ENCODE assay signal across 13 cellular contexts in genomic region chr9:14066815-14067214, GRCh38.
"Had no signal": no experiment of that assay in that cellular context is flagged by ENCODE, and none has a peak within 500 bp of the region (broad histone marks: within the 10 kb centered on the region; RNA-seq: fewer than 3 reads in every experiment).

No MANE protein-coding gene starts in this region.

- H3K4me1 ChIP-seq: lower lobe of right lung, sigmoid colon, upper lobe of right lung had no signal

- H3K27me3 ChIP-seq: ovary, sigmoid colon, upper lobe of right lung had no signal

- H3K9me3 ChIP-seq: lower lobe of right lung, ovary, sigmoid colon, upper lobe of right lung had no signal

- H3K36me3 ChIP-seq: lower lobe of right lung, ovary, sigmoid colon, upper lobe of right lung had no signal

- DNase-seq: activated CD4-positive, alpha-beta T cell treated with anti-CD3 and anti-CD28 coated beads, Interleukin-2, amount 50 U/mL, for 1 hour; activated naive CD4-positive, alpha-beta T cell treated with Interleukin-2 at 50 U/mL for 16 hours; activated naive CD8-positive, alpha-beta T cell treated with anti-CD3 and anti-CD28 coated beads, Interleukin-2, amount 50 U/mL, for 24 hours; aorta; head of caudate nucleus; immature natural killer cell; lower lobe of right lung; midbrain; ovary; sigmoid colon; stimulated activated CD4-positive, alpha-beta T cell treated with anti-CD3 and anti-CD28 coated beads, Interleukin-1b, Interleukin-23, amount 100 ng/mL, for 48 hours; stimulated activated naive CD8-positive, alpha-beta T cell treated with anti-CD3 and anti-CD28 coated beads, Interleukin-15, amount 100 ng/mL, for 72 hours; upper lobe of right lung had no signal

- H3K27ac ChIP-seq: lower lobe of right lung, ovary, sigmoid colon, upper lobe of right lung had no signal

- H3K4me3 ChIP-seq: lower lobe of right lung, ovary, sigmoid colon, upper lobe of right lung had no signal

- ATAC-seq: activated naive CD8-positive, alpha-beta T cell treated with anti-CD3 and anti-CD28 coated beads, Interleukin-2, amount 50 U/mL, for 24 hours; lower lobe of right lung; stimulated activated naive CD8-positive, alpha-beta T cell treated with anti-CD3 and anti-CD28 coated beads, Interleukin-15, amount 100 ng/mL, for 72 hours; upper lobe of right lung had no signal
